12 cellular contexts compared by ENCODE assay signal in the genomic region with DNA sequence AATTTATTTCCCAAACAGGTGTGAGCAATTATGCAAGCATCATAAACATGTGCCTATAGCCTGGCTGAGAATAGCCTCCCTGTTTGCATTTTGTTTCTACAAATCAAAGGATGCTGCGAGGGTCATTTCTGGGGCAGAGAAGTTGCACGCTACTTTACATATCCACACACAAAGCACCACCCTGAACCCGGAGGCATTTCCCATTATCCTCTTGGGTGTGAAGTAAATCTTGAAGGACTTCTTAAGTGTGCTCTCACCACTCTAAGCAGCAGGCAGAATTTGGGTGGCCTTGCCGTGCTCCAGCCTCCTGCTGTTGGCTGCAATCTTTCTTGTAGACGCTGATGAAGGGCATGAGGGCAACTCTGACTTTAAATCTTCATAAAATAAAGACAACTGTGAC.
"Had no signal": no experiment of that assay in that cellular context is flagged by ENCODE, and none has a peak within 500 bp of the region (broad histone marks: within the 10 kb centered on the region; RNA-seq: fewer than 3 reads in every experiment).

No MANE protein-coding gene starts in this region.

- DNase-seq: activated effector memory CD4-positive, alpha-beta T cell treated with Interleukin-2 at 50 U/mL for 16 hours; activated T-cell treated with anti-CD3 and anti-CD28 coated beads, Interleukin-2, amount 50 U/mL, for 1 hour; central memory CD4-positive, alpha-beta T cell; cortex of kidney; left colon; mesenchymal stem cell; T-helper 2 cell; transverse colon had no signal

- H3K27me3 ChIP-seq: transverse colon had no signal

- H3K4me3 Mint-ChIP-seq: activated naive CD4-positive, alpha-beta T cell treated with anti-CD3 and anti-CD28 coated beads, Interleukin-2, amount 50 U/mL, for 24 hours; neural crest cell; stimulated activated effector memory CD8-positive, alpha-beta T cell treated with anti-CD3 and anti-CD28 coated beads, Interleukin-12 subunit alpha, Interleukin-12 subunit beta, amount 100 ng/mL, for 72 hours had no signal

- H3K4me1 ChIP-seq: transverse colon had no signal

- H3K36me3 ChIP-seq: transverse colon had no signal

- H3K27ac ChIP-seq: transverse colon had no signal

- H3K27ac Mint-ChIP-seq: activated naive CD4-positive, alpha-beta T cell treated with anti-CD3 and anti-CD28 coated beads, Interleukin-2, amount 50 U/mL, for 24 hours; stimulated activated effector memory CD8-positive, alpha-beta T cell treated with anti-CD3 and anti-CD28 coated beads, Interleukin-12 subunit alpha, Interleukin-12 subunit beta, amount 100 ng/mL, for 72 hours had no signal

- H3K36me3 Mint-ChIP-seq: activated naive CD4-positive, alpha-beta T cell treated with anti-CD3 and anti-CD28 coated beads, Interleukin-2, amount 50 U/mL, for 24 hours; stimulated activated effector memory CD8-positive, alpha-beta T cell treated with anti-CD3 and anti-CD28 coated beads, Interleukin-12 subunit alpha, Interleukin-12 subunit beta, amount 100 ng/mL, for 72 hours had no signal

- H3K4me3 ChIP-seq: smooth muscle cell, transverse colon had no signal

- H3K4me1 Mint-ChIP-seq: activated naive CD4-positive, alpha-beta T cell treated with anti-CD3 and anti-CD28 coated beads, Interleukin-2, amount 50 U/mL, for 24 hours; stimulated activated effector memory CD8-positive, alpha-beta T cell treated with anti-CD3 and anti-CD28 coated beads, Interleukin-12 subunit alpha, Interleukin-12 subunit beta, amount 100 ng/mL, for 72 hours had no signal
